35 cellular contexts compared by ENCODE assay signal in the genomic region with DNA sequence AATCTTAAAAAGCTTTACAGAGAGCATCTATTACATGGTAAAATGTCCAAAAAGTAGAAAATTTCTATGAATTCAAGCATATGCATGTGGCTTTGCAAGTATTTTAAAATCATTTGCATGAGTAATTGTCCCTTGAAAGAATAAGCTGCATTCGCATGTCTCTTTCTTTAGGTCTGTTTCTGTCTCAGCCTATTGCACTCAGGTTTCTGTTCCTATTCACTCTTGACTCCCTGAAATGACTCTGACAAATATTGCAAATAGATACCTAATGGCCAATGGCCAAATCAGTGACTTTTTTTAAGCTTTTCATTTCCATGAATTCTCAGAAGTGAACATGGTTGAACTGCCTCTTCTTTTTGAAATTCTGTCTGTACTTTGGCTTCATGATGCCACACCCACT. TPM values are rescaled to one million over a fixed set of nuclear protein-coding genes. Genes with fewer than 3 reads are reported as not detected.
DNase-seq lines count a peak whose midpoint lies in the region; ATAC-seq, FAIRE-seq and TF ChIP-seq lines count a peak whose summit lies in the region.
"Had no signal": no experiment of that assay in that cellular context is flagged by ENCODE, and none has a peak within 500 bp of the region (broad histone marks: within the 10 kb centered on the region; RNA-seq: fewer than 3 reads in every experiment).

No MANE protein-coding gene starts in this region.

- no peak overlapping the region for H3K27ac Mint-ChIP-seq in Caco-2 (ENCODE audit: unreplicated experiment)
- H3K27ac Mint-ChIP-seq: activated CD4-positive, alpha-beta memory T cell treated with anti-CD3 and anti-CD28 coated beads, Interleukin-2, amount 10 ng/mL, durations not matched to agents 7 days and 5 days; activated T-helper 1 cell treated with anti-CD3 and anti-CD28 coated beads, Interleukin-12 subunit alpha, Interleukin-12 subunit beta, Interleukin-2, Interleukin-4 antibody, amounts not matched to agents 30 ng/mL and 10 ng/mL and 1 ng/mL, durations not matched to agents 14 hours and 24 hours and 36 hours; endodermal cell; stimulated activated effector memory CD8-positive, alpha-beta T cell treated with anti-CD3 and anti-CD28 coated beads, Interleukin-12 subunit alpha, Interleukin-12 subunit beta, amount 100 ng/mL, for 72 hours; T-helper 17 cell had no signal

- no peaks in the 10 kb centered on the region for H3K79me2 ChIP-seq in OCI-LY3 (ENCODE audit: low read length)

- H3K4me1 ChIP-seq in OCI-LY3 (ENCODE audit: low read length) (peaks cover 15% of the 10 kb centered on the region), BE2C (peaks cover 29% of the 10 kb centered on the region), small intestine (ENCODE audit: control insufficient read depth in 2 of 2, insufficient read depth in 1 of 2, low read depth in 1 of 2, low read length in 1 of 2) (no peaks in the 10 kb centered on the region), Caco-2 (no peaks in the 10 kb centered on the region)
- H3K4me1 ChIP-seq: upper lobe of left lung had no signal

- H3K27me3 Mint-ChIP-seq in Caco-2 (ENCODE audit: insufficient read depth, unreplicated experiment), result peaks cover 27% of the 10 kb centered on the region

- FAIRE-seq in small intestine (lab: Jason Lieb, UNC), result no peak
- FAIRE-seq: GM12892, GM19239, HepG2, islet of Langerhans had no signal

- WGBS in small intestine, 3 donors, result 78 to 89% (median 82%) methylated on average over 1 of the region's 1 CpG

- no peaks in the 10 kb centered on the region for H4K20me1 ChIP-seq in OCI-LY3 (ENCODE audit: insufficient read depth, low read length)

- peak; percentile 10 for DNase-seq in GM10248 (ENCODE audit: extremely low spot score)
- no peak for DNase-seq in SK-N-DZ (ENCODE audit: low spot score)
- no peak for DNase-seq in BE2C
- DNase-seq in small intestine, result no peak
- DNase-seq in Caco-2, result no peak
- DNase-seq: 8988T; activated CD4-positive, alpha-beta memory T cell treated with anti-CD3 and anti-CD28 coated beads, Interleukin-2, amount 10 ng/mL, durations not matched to agents 7 days and 5 days; activated CD8-positive, alpha-beta memory T cell treated with anti-CD3 and anti-CD28 coated beads, Interleukin-2, amount 50 U/mL, for 4 hours; activated naive CD4-positive, alpha-beta T cell treated with Interleukin-2 at 50 U/mL for 16 hours; caudate nucleus; cortex of kidney; EL; endodermal cell; Kasumi-1; mesenchymal stem cell; NCI-H1436; NCI-H345; ovary; substantia nigra; T-helper 17 cell had no signal

- H3K9ac ChIP-seq in OCI-LY3 (ENCODE audit: low read length), result no peak overlapping the region

- CTCF ChIA-PET in GM10248 (lab: Yijun Ruan, JAX) (no interaction called here), Caco-2 (lab: Charles Lee) (no interaction called here)

- H3K9me3 ChIP-seq in OCI-LY3 (ENCODE audit: insufficient read depth, low read length) (no peaks in the 10 kb centered on the region), BE2C (no peaks in the 10 kb centered on the region), small intestine (ENCODE audit: control insufficient read depth, low read depth) (no peaks in the 10 kb centered on the region), Caco-2 (no peaks in the 10 kb centered on the region)
- H3K9me3 ChIP-seq: ovary, upper lobe of left lung had no signal

- H3K9me3 Mint-ChIP-seq in Caco-2 (ENCODE audit: unreplicated experiment), result no peaks in the 10 kb centered on the region
- H3K9me3 Mint-ChIP-seq: activated CD4-positive, alpha-beta memory T cell treated with anti-CD3 and anti-CD28 coated beads, Interleukin-2, amount 10 ng/mL, durations not matched to agents 7 days and 5 days; activated T-helper 1 cell treated with anti-CD3 and anti-CD28 coated beads, Interleukin-12 subunit alpha, Interleukin-12 subunit beta, Interleukin-2, Interleukin-4 antibody, amounts not matched to agents 30 ng/mL and 10 ng/mL and 1 ng/mL, durations not matched to agents 14 hours and 24 hours and 36 hours; endodermal cell; stimulated activated effector memory CD8-positive, alpha-beta T cell treated with anti-CD3 and anti-CD28 coated beads, Interleukin-12 subunit alpha, Interleukin-12 subunit beta, amount 100 ng/mL, for 72 hours had no signal

- H3K4me1 Mint-ChIP-seq in Caco-2 (ENCODE audit: low read depth, unreplicated experiment), result no peaks in the 10 kb centered on the region
- H3K4me1 Mint-ChIP-seq: activated CD4-positive, alpha-beta memory T cell treated with anti-CD3 and anti-CD28 coated beads, Interleukin-2, amount 10 ng/mL, durations not matched to agents 7 days and 5 days; stimulated activated effector memory CD8-positive, alpha-beta T cell treated with anti-CD3 and anti-CD28 coated beads, Interleukin-12 subunit alpha, Interleukin-12 subunit beta, amount 100 ng/mL, for 72 hours had no signal

- TF ChIP-seq CTCF in GM10248 (IDR thresholded peaks at IDR 0.05; ENCODE audit: control extremely low read depth, extremely low read depth, low read depth, missing control alignments) (no peak), OCI-LY3 (IDR thresholded peaks at IDR 0.05; ENCODE audit: low read depth, low read length) (no peak), BE2C (IDR thresholded peaks at IDR 0.05; ENCODE audit: low read depth, low read length) (no peak), Caco-2 (IDR thresholded peaks at IDR 0.05; ENCODE audit: insufficient read depth in 1 of 2, low read depth in 1 of 2, low read length in 1 of 2, severe bottlenecking in 1 of 2, unreplicated experiment in 1 of 2) (no peak)

- H3K4me3 ChIP-seq in OCI-LY3 (ENCODE audit: low read length) (peak overlapping the region; percentile 57), BE2C (ENCODE audit: low read depth, low read length) (no peak overlapping the region), small intestine (ENCODE audit: low read depth in 1 of 2, low read length in 2 of 2) (no peak overlapping the region), Caco-2 (ENCODE audit: low read depth, low read length) (no peak overlapping the region)
- H3K4me3 ChIP-seq: ovary, upper lobe of left lung had no signal

- H3K36me3 Mint-ChIP-seq in Caco-2 (ENCODE audit: insufficient read depth, unreplicated experiment), result no peaks in the 10 kb centered on the region
- H3K36me3 Mint-ChIP-seq: stimulated activated effector memory CD8-positive, alpha-beta T cell treated with anti-CD3 and anti-CD28 coated beads, Interleukin-12 subunit alpha, Interleukin-12 subunit beta, amount 100 ng/mL, for 72 hours had no signal

- POLR2A ChIA-PET in GM10248 (lab: Yijun Ruan, JAX) (no interaction called here), Caco-2 (lab: Charles Lee) (no interaction called here)

- ATAC-seq in GM19351 (IDR thresholded peaks at IDR 0.05; ENCODE audit: unreplicated experiment), result peak; percentile 91
- peak; percentile 89 for ATAC-seq in HG02884 (IDR thresholded peaks at IDR 0.05; ENCODE audit: unreplicated experiment)
- ATAC-seq: activated CD4-positive, CD25-positive, alpha-beta regulatory T cell treated with anti-CD3 and anti-CD28 coated beads, Interleukin-2, amount 50 U/mL, for 24 hours; HCT116; HepG2; left lobe of liver; Right ventricle myocardium inferior; SK-N-SH treated with all-trans-retinoic acid at 6 μM for 48 hours; stimulated activated effector memory CD8-positive, alpha-beta T cell treated with anti-CD3 and anti-CD28 coated beads, Interleukin-12 subunit alpha, Interleukin-12 subunit beta, amount 100 ng/mL, for 72 hours; T-helper 17 cell had no signal

- H2AFZ ChIP-seq in OCI-LY3 (ENCODE audit: low read depth, low read length), result no peak overlapping the region

- H3K27me3 ChIP-seq in OCI-LY3 (ENCODE audit: low read depth, low read length), result peaks cover 19% of the 10 kb centered on the region
- H3K27me3 ChIP-seq in BE2C, result no peaks in the 10 kb centered on the region
- peaks cover 0 to 1% of the 10 kb centered on the region in 2 donors for H3K27me3 ChIP-seq in small intestine (ENCODE audit: control insufficient read depth in 2 of 2, insufficient read depth in 2 of 2, low read length in 2 of 2)
- H3K27me3 ChIP-seq in Caco-2 (replicated peaks; ENCODE audit: control insufficient read depth, insufficient read depth, low read length), result no peaks in the 10 kb centered on the region
- H3K27me3 ChIP-seq: ovary, upper lobe of left lung had no signal

- no TSS peak for BruUV-seq in Caco-2 (replicated peaks; lab: Mats Ljungman, UMichigan)

- H3K27ac ChIP-seq in OCI-LY3 (ENCODE audit: low read length), result no peak overlapping the region
- H3K27ac ChIP-seq in small intestine (ENCODE audit: low read depth in 1 of 2, low read length in 1 of 2), result no peak overlapping the region
- H3K27ac ChIP-seq: upper lobe of left lung had no signal

- H3K4me2 ChIP-seq in OCI-LY3 (ENCODE audit: low read length), result peak overlapping the region; percentile 70

- intact Hi-C loops in Caco-2 (cut with micrococcal nuclease; ENCODE audit: unreplicated experiment), result no loop called here

- H3K36me3 ChIP-seq in OCI-LY3 (replicated peaks; ENCODE audit: low read depth, low read length), result no peaks in the 10 kb centered on the region
- H3K36me3 ChIP-seq in BE2C, result peaks cover 3% of the 10 kb centered on the region
- H3K36me3 ChIP-seq in small intestine (ENCODE audit: control insufficient read depth in 2 of 2, insufficient read depth in 2 of 2, low read length in 2 of 2), result no peaks in the 10 kb centered on the region
- H3K36me3 ChIP-seq in Caco-2 (ENCODE audit: control insufficient read depth, insufficient read depth, low read length), result no peaks in the 10 kb centered on the region
- H3K36me3 ChIP-seq: ovary, upper lobe of left lung had no signal

- no peak overlapping the region for H3K4me3 Mint-ChIP-seq in Caco-2 (ENCODE audit: unreplicated experiment)
- H3K4me3 Mint-ChIP-seq: activated CD4-positive, alpha-beta memory T cell treated with anti-CD3 and anti-CD28 coated beads, Interleukin-2, amount 10 ng/mL, durations not matched to agents 7 days and 5 days; activated T-helper 1 cell treated with anti-CD3 and anti-CD28 coated beads, Interleukin-12 subunit alpha, Interleukin-12 subunit beta, Interleukin-2, Interleukin-4 antibody, amounts not matched to agents 30 ng/mL and 10 ng/mL and 1 ng/mL, durations not matched to agents 14 hours and 24 hours and 36 hours; endodermal cell; stimulated activated effector memory CD8-positive, alpha-beta T cell treated with anti-CD3 and anti-CD28 coated beads, Interleukin-12 subunit alpha, Interleukin-12 subunit beta, amount 100 ng/mL, for 72 hours; T-helper 17 cell had no signal

RNA-seq across cellular contexts. Expression of gene TTC8, which starts 6.4 kb away (rescaled TPM):
- 177 and 198 TPM in 2 replicates for polyA plus RNA-seq in SK-N-DZ (2014; cell fraction: cytosol; rRNA removed)
- 210 and 228 TPM in 2 replicates for polyA plus RNA-seq in SK-N-DZ (2014; cell fraction: nucleus; rRNA removed)
- polyA plus RNA-seq in BE2C (2012; ENCODE audit: insufficient read depth, insufficient read length, low read depth), result 86.6 TPM
- polyA plus RNA-seq in small intestine, result 1 to 10 TPM; 2.4 to 8.8 (median 3.8) TPM
- 9.6 and 13.6 TPM in 2 replicates for total RNA-seq in Caco-2 (2022)

RNA-seq across cellular contexts. Expression of gene EML5, which starts 25.3 kb away (rescaled TPM):
- polyA plus RNA-seq in SK-N-DZ (2014; cell fraction: cytosol; rRNA removed), result 84.1 and 113 TPM in 2 replicates
- 300 and 397 TPM in 2 replicates for polyA plus RNA-seq in SK-N-DZ (2014; cell fraction: nucleus; rRNA removed)
- 14.0 TPM for polyA plus RNA-seq in BE2C (2012; ENCODE audit: insufficient read depth, insufficient read length, low read depth)
- under 1 TPM in 1 of 3 donors, not detected in 2; 0.70 TPM for polyA plus RNA-seq in small intestine
- 0.11 and 0.28 TPM in 2 replicates for total RNA-seq in Caco-2 (2022)
- polyA plus RNA-seq: HepG2 had no signal
